8 cellular contexts compared by ENCODE assay signal in the genomic region with DNA sequence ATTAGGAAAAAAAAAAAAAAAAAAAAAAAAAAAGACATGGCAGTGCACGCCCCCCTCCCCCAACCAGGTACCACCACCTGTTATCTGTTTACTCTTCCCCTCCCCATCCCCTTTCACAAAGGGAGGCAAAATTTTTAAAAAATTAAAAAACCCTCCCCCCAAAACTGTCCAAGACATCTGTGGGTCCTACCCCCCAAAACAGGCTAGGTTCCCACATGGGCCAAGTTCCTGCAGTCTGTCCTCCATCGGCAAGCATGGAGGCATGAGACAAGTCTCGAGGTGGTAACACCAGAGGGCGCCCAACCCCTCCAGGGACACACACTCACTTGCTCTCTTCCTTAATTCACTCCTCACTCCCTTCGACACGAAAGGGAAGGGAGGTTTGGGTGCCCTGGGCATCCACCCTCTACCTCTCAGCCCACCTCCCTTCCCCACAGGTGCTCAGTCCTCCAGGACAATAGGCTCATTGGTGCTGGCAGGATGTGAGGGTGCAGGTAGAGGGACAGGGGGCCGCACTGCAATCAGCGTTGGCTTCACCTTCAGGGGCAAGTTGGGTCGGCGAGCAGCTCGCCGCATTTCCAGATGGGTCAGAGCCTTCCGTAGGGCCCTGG. TPM values are rescaled to one million over a fixed set of nuclear protein-coding genes. Genes with fewer than 3 reads are reported as not detected.
A peak's percentile ranks its signal among the peaks of the same experiment; 100 is the strongest.
DNase-seq lines count a peak whose midpoint lies in the region; ATAC-seq, FAIRE-seq and TF ChIP-seq lines count a peak whose summit lies in the region.

No MANE protein-coding gene starts in this region.

- FAIRE-seq in urothelium cell line (lab: Jason Lieb, UNC), result no peak

- TF ChIP-seq POLR2A in Raji (IDR thresholded peaks at IDR 0.05; ENCODE audit: insufficient read depth, low read depth, low read length), result 0 out of 2 replicates have a peak, but pooled peaks have one; percentile 33

- H3K36me3 ChIP-seq in CD8-positive, alpha-beta memory T cell (ENCODE audit: insufficient read depth, low read length), result peaks cover 52% of the 10 kb centered on the region

- ATAC-seq in HG03280 (IDR thresholded peaks at IDR 0.05; ENCODE audit: unreplicated experiment), result no peak

- POLR2A ChIA-PET in CD8-positive, alpha-beta memory T cell (lab: Charles Lee), result interaction anchor here (0.6 to 3.3 kb wide), 10 partner anchors 15 to 1511 kb away, joined by 3 to 71 read pairs (median 12); a partner anchor contains a TSS

- peaks cover 13 to 72% (median 22%) of the 10 kb centered on the region in 3 donors for H3K36me3 Mint-ChIP-seq in CD8-positive, alpha-beta memory T cell

- H3K4me3 ChIP-seq in CD8-positive, alpha-beta memory T cell (ENCODE audit: low read length), result no peak overlapping the region

- peak overlapping the region; percentile 84 to 99 (median 97) for H3K27ac Mint-ChIP-seq in CD8-positive, alpha-beta memory T cell

- H3K4me1 Mint-ChIP-seq in CD8-positive, alpha-beta memory T cell, result peaks cover 46 to 79% (median 70%) of the 10 kb centered on the region in 3 donors

- CTCF ChIA-PET in CD8-positive, alpha-beta memory T cell (lab: Charles Lee), result interaction anchor here (0.7 to 5.1 kb wide), 21 partner anchors 8 to 312 kb away, joined by 3 to 46 read pairs (median 7); a partner anchor contains a TSS

- peak overlapping the region; percentile 59 to 94 (median 72) for H3K4me3 Mint-ChIP-seq in CD8-positive, alpha-beta memory T cell

- H3K9me3 ChIP-seq in CD8-positive, alpha-beta memory T cell (ENCODE audit: low read length), result no peaks in the 10 kb centered on the region

- H3K27me3 ChIP-seq in CD8-positive, alpha-beta memory T cell (ENCODE audit: insufficient read depth, low read length, poor library complexity, severe bottlenecking), result no peaks in the 10 kb centered on the region

- peak; percentile 65 to 87 (median 69) for DNase-seq in CD8-positive, alpha-beta memory T cell
- DNase-seq in HuH-7.5 (ENCODE audit: low spot score) (peak; percentile 64), globus pallidus (ENCODE audit: low spot score) (peak; percentile 75), pons (ENCODE audit: low spot score) (peak; percentile 86), urothelium cell line (ENCODE audit: low spot score) (peak; percentile 54)
- DNase-seq in activated effector memory CD4-positive, alpha-beta T cell treated with anti-CD3 and anti-CD28 coated beads, Interleukin-2, amount 50 U/mL, for 16 hours, result peak; percentile 92

- peaks cover 0 to 3% of the 10 kb centered on the region in 2 donors for H3K27me3 Mint-ChIP-seq in CD8-positive, alpha-beta memory T cell

- H3K9me3 Mint-ChIP-seq in CD8-positive, alpha-beta memory T cell, result no peaks in the 10 kb centered on the region

- H3K27ac ChIP-seq in CD8-positive, alpha-beta memory T cell (ENCODE audit: low read depth, low read length), result no peak overlapping the region

- peaks cover 52% of the 10 kb centered on the region for H3K4me1 ChIP-seq in CD8-positive, alpha-beta memory T cell (ENCODE audit: insufficient read depth, low read length)

RNA-seq across cellular contexts. Expression of a gene that starts 2.2 kb away (rescaled TPM):
- total RNA-seq in CD8-positive, alpha-beta memory T cell, result 10 to 100 TPM; 30.8 to 32.7 TPM
- polyA plus RNA-seq in CD8-positive, alpha-beta memory T cell, result 13.7 TPM

RNA-seq across cellular contexts. Expression of a gene that starts 8.1 kb away (rescaled TPM):
- total RNA-seq in CD8-positive, alpha-beta memory T cell, result 100 to 1,000 TPM; 248 to 263 TPM
- 37.4 TPM for polyA plus RNA-seq in CD8-positive, alpha-beta memory T cell

RNA-seq across cellular contexts. Expression of a gene that starts 19.0 kb away (rescaled TPM):
- total RNA-seq in CD8-positive, alpha-beta memory T cell, result 100 to 1,000 TPM; 133 to 134 TPM
- 22.9 TPM for polyA plus RNA-seq in CD8-positive, alpha-beta memory T cell

RNA-seq across cellular contexts. Expression of a gene that starts 19.5 kb away (rescaled TPM):
- total RNA-seq in CD8-positive, alpha-beta memory T cell, result 1 to 10 TPM; 4.9 to 5.3 TPM
- polyA plus RNA-seq in CD8-positive, alpha-beta memory T cell, result 1.7 TPM

RNA-seq across cellular contexts. Expression of a gene that starts 19.8 kb away (rescaled TPM):
- total RNA-seq in CD8-positive, alpha-beta memory T cell, result 1,000 to 10,000 TPM; 1,800 to 1,846 TPM
- 1,157 TPM for polyA plus RNA-seq in CD8-positive, alpha-beta memory T cell
